In genomic region chr2:121101093-121101715, GRCh38 we compare ENCODE assay signal across 21 cellular contexts.
"Had no signal": no experiment of that assay in that cellular context is flagged by ENCODE, and none has a peak within 500 bp of the region (broad histone marks: within the 10 kb centered on the region; RNA-seq: fewer than 3 reads in every experiment).

No MANE protein-coding gene starts in this region.

- DNase-seq: cortex of kidney; effector memory CD8-positive, alpha-beta T cell; heart left ventricle; left cardiac atrium; left lung; mesenchymal stem cell; midbrain; naive thymus-derived CD4-positive, alpha-beta T cell; nephron progenitor cell; nucleus accumbens; psoas muscle; right cardiac atrium; stimulated activated CD4-positive, alpha-beta T cell treated with anti-CD3 and anti-CD28 coated beads, Interleukin-15, amount 100 ng/mL, for 24 hours; stimulated activated CD4-positive, alpha-beta T cell treated with anti-CD3 and anti-CD28 coated beads, Interleukin-2, amount 100 ng/mL, for 48 hours; stimulated activated naive B cell treated with anti-CD40 and anti-IgM and Interleukin-4, amounts not matched to agents 10 μg/mL and 1 μg/mL and 100 μg/mL, for 72 hours; upper lobe of left lung; uterus had no signal

- ATAC-seq: effector memory CD8-positive, alpha-beta T cell; heart left ventricle; left cardiac atrium; left lung; naive thymus-derived CD4-positive, alpha-beta T cell; psoas muscle; right cardiac atrium; stimulated activated naive B cell treated with anti-CD40 and anti-IgM and Interleukin-4, amounts not matched to agents 10 μg/mL and 1 μg/mL and 100 μg/mL, for 72 hours had no signal

- H3K36me3 ChIP-seq: heart left ventricle, left lung, thoracic aorta, tibial nerve, upper lobe of left lung, uterus had no signal

- H3K27ac Mint-ChIP-seq: effector memory CD8-positive, alpha-beta T cell; naive thymus-derived CD4-positive, alpha-beta T cell; nephron progenitor cell; stimulated activated naive B cell treated with anti-CD40 and anti-IgM and Interleukin-4, amounts not matched to agents 10 μg/mL and 1 μg/mL and 100 μg/mL, for 72 hours; stimulated activated naive CD8-positive, alpha-beta T cell treated with anti-CD3 and anti-CD28 coated beads, Interleukin-15, Interleukin-2, amounts not matched to agents 100 ng/mL and 50 ng/mL, for 24 hours had no signal

- H3K9me3 ChIP-seq: heart left ventricle, left lung, psoas muscle, thoracic aorta, tibial nerve, upper lobe of left lung, uterus had no signal

- H3K27me3 Mint-ChIP-seq: stimulated activated naive B cell treated with anti-CD40 and anti-IgM and Interleukin-4, amounts not matched to agents 10 μg/mL and 1 μg/mL and 100 μg/mL, for 72 hours had no signal

- H3K4me1 Mint-ChIP-seq: naive thymus-derived CD4-positive, alpha-beta T cell; nephron progenitor cell; stimulated activated naive B cell treated with anti-CD40 and anti-IgM and Interleukin-4, amounts not matched to agents 10 μg/mL and 1 μg/mL and 100 μg/mL, for 72 hours had no signal

- H3K4me3 ChIP-seq: heart left ventricle, left lung, psoas muscle, skin epidermis, thoracic aorta, tibial nerve, upper lobe of left lung, uterus had no signal

- H3K27me3 ChIP-seq: tibial nerve, upper lobe of left lung, uterus had no signal

- H3K27ac ChIP-seq: left lung, psoas muscle, skin epidermis, thoracic aorta, tibial nerve, uterus had no signal

- H3K4me1 ChIP-seq: left lung, psoas muscle, tibial nerve, uterus had no signal

- H3K9me3 Mint-ChIP-seq: effector memory CD8-positive, alpha-beta T cell; naive thymus-derived CD4-positive, alpha-beta T cell; nephron progenitor cell; stimulated activated naive CD8-positive, alpha-beta T cell treated with anti-CD3 and anti-CD28 coated beads, Interleukin-15, Interleukin-2, amounts not matched to agents 100 ng/mL and 50 ng/mL, for 24 hours had no signal

- H3K36me3 Mint-ChIP-seq: naive thymus-derived CD4-positive, alpha-beta T cell; stimulated activated naive B cell treated with anti-CD40 and anti-IgM and Interleukin-4, amounts not matched to agents 10 μg/mL and 1 μg/mL and 100 μg/mL, for 72 hours had no signal

- H3K4me3 Mint-ChIP-seq: effector memory CD8-positive, alpha-beta T cell; naive thymus-derived CD4-positive, alpha-beta T cell; nephron progenitor cell; stimulated activated naive B cell treated with anti-CD40 and anti-IgM and Interleukin-4, amounts not matched to agents 10 μg/mL and 1 μg/mL and 100 μg/mL, for 72 hours; stimulated activated naive CD8-positive, alpha-beta T cell treated with anti-CD3 and anti-CD28 coated beads, Interleukin-15, Interleukin-2, amounts not matched to agents 100 ng/mL and 50 ng/mL, for 24 hours had no signal
